Comparison of ENCODE assay signal across 27 cellular contexts in the genomic region with DNA sequence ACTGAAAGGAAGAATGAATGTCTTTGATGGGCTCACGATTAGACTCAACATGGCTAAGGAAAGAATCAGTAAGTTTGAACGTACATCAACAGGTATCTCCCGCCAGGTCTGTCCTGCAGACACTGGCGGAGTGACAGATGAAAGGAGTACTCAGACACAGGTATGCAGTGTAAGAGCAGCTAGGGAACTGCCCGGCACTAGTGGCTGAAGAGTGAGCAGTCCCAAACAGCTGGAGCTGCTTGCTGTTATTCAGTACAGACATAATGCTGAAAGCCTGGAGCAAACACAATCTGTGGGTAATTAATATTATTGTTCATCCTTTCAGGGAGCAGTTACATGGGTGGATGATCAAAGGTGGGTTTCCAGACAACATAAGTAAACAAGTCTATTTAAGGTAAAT.
"Had no signal": no experiment of that assay in that cellular context is flagged by ENCODE, and none has a peak within 500 bp of the region (broad histone marks: within the 10 kb centered on the region; RNA-seq: fewer than 3 reads in every experiment).

No MANE protein-coding gene starts in this region.

- H3K9me3 ChIP-seq: esophagus muscularis mucosa, gastrocnemius medialis, heart left ventricle had no signal

- H3K36me3 ChIP-seq: brain microvascular endothelial cell, esophagus muscularis mucosa, gastrocnemius medialis, heart left ventricle had no signal

- DNase-seq: activated CD4-positive, alpha-beta memory T cell treated with anti-CD3 and anti-CD28 coated beads, Interleukin-2, amount 10 ng/mL, durations not matched to agents 7 days and 5 days; activated CD4-positive, alpha-beta T cell treated with anti-CD3 and anti-CD28 coated beads for 1 hour; activated CD4-positive, alpha-beta T cell treated with anti-CD3 and anti-CD28 coated beads for 4 hours; activated CD4-positive, alpha-beta T cell treated with anti-CD3 and anti-CD28 coated beads, Interleukin-2, amount 10 ng/mL, durations not matched to agents 7 days and 5 days; activated CD4-positive, alpha-beta T cell treated with anti-CD3 and anti-CD28 coated beads, Interleukin-2, amount 50 U/mL, for 4 hours; activated CD4-positive, CD25-positive, alpha-beta regulatory T cell; activated CD8-positive, alpha-beta memory T cell treated with anti-CD3 and anti-CD28 coated beads, Interleukin-2, amount 50 U/mL, for 48 hours; activated gamma-delta T cell; activated naive CD4-positive, alpha-beta T cell; activated naive CD4-positive, alpha-beta T cell treated with anti-CD3 and anti-CD28 coated beads, Interleukin-2, amount 10 ng/mL, durations not matched to agents 7 days and 5 days; activated naive CD8-positive, alpha-beta T cell treated with anti-CD3 and anti-CD28 coated beads, Interleukin-2, amount 10 ng/mL, durations not matched to agents 7 days and 5 days; activated T-cell treated with anti-CD3 and anti-CD28 coated beads for 4 hours; activated T-cell treated with anti-CD3 and anti-CD28 coated beads, Interleukin-2, amount 50 U/mL, for 24 hours; activated T-cell treated with anti-CD3 and anti-CD28 coated beads, Interleukin-2, amount 50 U/mL, for 72 hours; anterior cingulate cortex; brain microvascular endothelial cell; dorsolateral prefrontal cortex; effector memory CD4-positive, alpha-beta T cell; erythroblast; foreskin keratinocyte; gastrocnemius medialis; glutamatergic neuron; heart left ventricle; T-helper 2 cell had no signal

- H3K27me3 ChIP-seq: brain microvascular endothelial cell, dorsolateral prefrontal cortex, esophagus muscularis mucosa, gastrocnemius medialis, heart left ventricle had no signal

- ATAC-seq: activated naive CD4-positive, alpha-beta T cell treated with anti-CD3 and anti-CD28 coated beads, Interleukin-2, amount 50 U/mL, for 72 hours; activated T-cell treated with anti-CD3 and anti-CD28 coated beads, Interleukin-2, amount 50 U/mL, for 72 hours; foreskin keratinocyte; gastrocnemius medialis; heart left ventricle had no signal

- H3K4me1 ChIP-seq: foreskin keratinocyte, gastrocnemius medialis, heart left ventricle had no signal

- H3K27ac ChIP-seq: brain microvascular endothelial cell, coronary artery, dorsolateral prefrontal cortex, esophagus muscularis mucosa, foreskin keratinocyte, gastrocnemius medialis, heart left ventricle had no signal

- H3K4me3 ChIP-seq: coronary artery, dorsolateral prefrontal cortex, esophagus muscularis mucosa, gastrocnemius medialis, heart left ventricle had no signal
